In the genomic region with DNA sequence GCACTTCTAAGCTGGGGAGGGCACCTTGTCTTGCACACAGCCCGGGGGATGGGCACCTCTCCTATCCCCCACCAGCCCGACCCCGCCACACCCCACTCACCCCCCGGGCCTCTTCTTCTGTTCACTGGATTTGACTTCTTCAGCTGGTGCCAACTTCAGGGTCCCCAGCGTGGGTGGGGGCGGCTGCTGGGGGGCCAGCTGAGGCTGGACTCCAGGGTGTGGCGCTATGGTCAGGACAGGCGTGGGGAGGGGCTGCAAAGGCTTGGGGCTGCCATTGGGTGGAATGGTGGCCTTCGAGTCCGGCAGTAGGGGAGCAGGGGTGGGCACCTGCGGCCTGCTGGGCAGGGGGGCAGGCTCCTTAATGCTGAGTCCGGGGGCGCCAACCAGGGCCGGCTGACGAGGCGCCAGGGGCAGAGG, we compare ENCODE assay signal across 10 cellular contexts. TPM values are rescaled to one million over a fixed set of nuclear protein-coding genes. Genes with fewer than 3 reads are reported as not detected.
DNase-seq lines count a peak whose midpoint lies in the region; ATAC-seq and TF ChIP-seq lines count a peak whose summit lies in the region.
"Had no signal": no experiment of that assay in that cellular context is flagged by ENCODE, and none has a peak within 500 bp of the region (broad histone marks: within the 10 kb centered on the region; RNA-seq: fewer than 3 reads in every experiment).

No MANE protein-coding gene starts in this region.

- DNase-seq in activated T-cell treated with anti-CD3 and anti-CD28 coated beads, Interleukin-2, amount 50 U/mL, for 4 hours: no peak
- DNase-seq in activated T-cell treated with anti-CD3 and anti-CD28 coated beads for 4 hours (no peak), chondrocyte (ENCODE audit: low spot score) (peak; percentile 84), naive B cell (no peak), tibial nerve (ENCODE audit: low spot score in 2 of 2) (no peak), KBM-7 (no peak)
- no peak for DNase-seq in activated CD4-positive, CD25-positive, alpha-beta regulatory T cell treated with anti-CD3 and anti-CD28 coated beads, Interleukin-2, amount 50 U/mL, for 72 hours
- DNase-seq in stimulated activated CD4-positive, alpha-beta T cell treated with anti-CD3 and anti-CD28 coated beads, Interleukin-4, amount 100 ng/mL, for 24 hours: no peak
- DNase-seq: NCI-H1048 had no signal

- no peaks in the 10 kb centered on the region for H3K27me3 ChIP-seq in tibial nerve
- H3K27me3 ChIP-seq: SJSA1 had no signal

- peaks cover 4% of the 10 kb centered on the region for H3K36me3 Mint-ChIP-seq in activated T-cell treated with anti-CD3 and anti-CD28 coated beads, Interleukin-2, amount 50 U/mL, for 4 hours (ENCODE audit: insufficient read depth)
- no peaks in the 10 kb centered on the region for H3K36me3 Mint-ChIP-seq in chondrocyte (ENCODE audit: low read depth)
- H3K36me3 Mint-ChIP-seq in naive B cell: no peaks in the 10 kb centered on the region

- H3K9me3 Mint-ChIP-seq in activated T-cell treated with anti-CD3 and anti-CD28 coated beads, Interleukin-2, amount 50 U/mL, for 4 hours: no peaks in the 10 kb centered on the region
- no peaks in the 10 kb centered on the region for H3K9me3 Mint-ChIP-seq in chondrocyte (ENCODE audit: low read depth)
- no peaks in the 10 kb centered on the region for H3K9me3 Mint-ChIP-seq in naive B cell

- 63 to 69% methylated on average over 8 to 16 of the region's 16 CpGs for WGBS in tibial nerve, 2 donors

- H3K27me3 Mint-ChIP-seq in activated T-cell treated with anti-CD3 and anti-CD28 coated beads, Interleukin-2, amount 50 U/mL, for 4 hours (ENCODE audit: low read depth): no peaks in the 10 kb centered on the region
- no peaks in the 10 kb centered on the region for H3K27me3 Mint-ChIP-seq in chondrocyte (ENCODE audit: low read depth)
- no peaks in the 10 kb centered on the region for H3K27me3 Mint-ChIP-seq in naive B cell

- no peak for ATAC-seq in activated T-cell treated with anti-CD3 and anti-CD28 coated beads, Interleukin-2, amount 50 U/mL, for 4 hours
- ATAC-seq in naive B cell (ENCODE audit: low read depth in 2 of 2): no peak

- TF ChIP-seq CTCF in chondrocyte (IDR thresholded peaks at IDR 0.05): no peak
- no peak for TF ChIP-seq CTCF in tibial nerve (IDR thresholded peaks at IDR 0.05)

- H3K36me3 ChIP-seq in tibial nerve: no peaks in the 10 kb centered on the region

- H3K4me3 Mint-ChIP-seq in activated T-cell treated with anti-CD3 and anti-CD28 coated beads, Interleukin-2, amount 50 U/mL, for 4 hours: peak overlapping the region; percentile 51
- H3K4me3 Mint-ChIP-seq in chondrocyte (ENCODE audit: unreplicated experiment) (no peak overlapping the region), naive B cell (peak overlapping the region in 6 of 8 donors; percentile 77 to 98 (median 78))

- no peak overlapping the region for H3K4me3 ChIP-seq in tibial nerve

- TF ChIP-seq POLR2A in tibial nerve (IDR thresholded peaks at IDR 0.05): no peak

- in situ Hi-C loops in KBM-7 (cut with MboI; ENCODE audit: low pct_unique_long_range_greater_than_20kb, low sequenced_read_pairs): no loop called here

- H3K27ac Mint-ChIP-seq in chondrocyte (ENCODE audit: unreplicated experiment) (peak overlapping the region; percentile 84), naive B cell (peak overlapping the region in 5 of 6 donors; percentile 44 to 98 (median 94))

- H3K4me1 ChIP-seq in tibial nerve: peaks cover 5 to 81% (median 73%) of the 10 kb centered on the region in 4 donors

- no peak for TF ChIP-seq EP300 in tibial nerve (IDR thresholded peaks at IDR 0.05)

- no peaks in the 10 kb centered on the region for H3K9me3 ChIP-seq in tibial nerve

- peaks cover 62% of the 10 kb centered on the region for H3K4me1 Mint-ChIP-seq in activated T-cell treated with anti-CD3 and anti-CD28 coated beads, Interleukin-2, amount 50 U/mL, for 4 hours (ENCODE audit: low read depth)
- H3K4me1 Mint-ChIP-seq in chondrocyte (ENCODE audit: low read depth) (peaks cover 58% of the 10 kb centered on the region), naive B cell (peaks cover 55 to 66% (median 62%) of the 10 kb centered on the region in 3 donors)

- H3K27ac ChIP-seq in tibial nerve: peak overlapping the region; percentile 96 to 99 (median 99)

RNA-seq across cellular contexts. Expression of gene MNT, which starts 6.1 kb away (rescaled TPM):
- total RNA-seq in activated T-cell treated with anti-CD3 and anti-CD28 coated beads, Interleukin-2, amount 50 U/mL, for 4 hours: 10 to 100 TPM; 27.8 to 30.7 (median 29.5) TPM
- total RNA-seq in chondrocyte (22.7 to 29.8 TPM (median 29.4 TPM) in 3 replicates), tibial nerve (10 to 100 TPM; 12.6 to 32.8 (median 14.9) TPM)
- 1 to 10 TPM in 2 of 6 donors, under 1 TPM in 4; 0.60 to 1.3 (median 0.90) TPM for polyA plus RNA-seq in naive B cell (ENCODE audit: low read depth in 6 of 6)

RNA-seq across cellular contexts. Expression of gene SGSM2, which starts 57.5 kb away (rescaled TPM):
- 10 to 100 TPM; 40.1 to 41.3 (median 40.6) TPM for total RNA-seq in activated T-cell treated with anti-CD3 and anti-CD28 coated beads, Interleukin-2, amount 50 U/mL, for 4 hours
- total RNA-seq in chondrocyte: 43.2 to 52.6 TPM (median 43.2 TPM) in 3 replicates
- 10 to 100 TPM in 1 of 6 donors, 1 to 10 TPM in 5; 2.8 to 14.3 (median 4.4) TPM for polyA plus RNA-seq in naive B cell (ENCODE audit: low read depth in 6 of 6)
- total RNA-seq in tibial nerve: 10 to 100 TPM; 31.5 to 93.3 (median 63.7) TPM

RNA-seq across cellular contexts. Expression of gene TSR1, which starts 58.5 kb away (rescaled TPM):
- 100 to 1,000 TPM; 143 to 159 (median 156) TPM for total RNA-seq in activated T-cell treated with anti-CD3 and anti-CD28 coated beads, Interleukin-2, amount 50 U/mL, for 4 hours
- total RNA-seq in chondrocyte (21.1 to 24.5 TPM (median 21.6 TPM) in 3 replicates), tibial nerve (10 to 100 TPM; 19.6 to 35.7 (median 24.3) TPM)
- polyA plus RNA-seq in naive B cell (ENCODE audit: low read depth in 6 of 6): 10 to 100 TPM; 12.5 to 19.5 (median 14.3) TPM
